ENCODE assay signal across 8 cellular contexts in genomic region chr20:47315339-47315662, GRCh38. TPM values are rescaled to one million over a fixed set of nuclear protein-coding genes. Genes with fewer than 3 reads are reported as not detected.
DNase-seq lines count a peak whose midpoint lies in the region; TF ChIP-seq lines count a peak whose summit lies in the region.

No MANE protein-coding gene starts in this region.

- H3K9me3 ChIP-seq in NT2/D1 (ENCODE audit: insufficient read depth, low read length) (no peaks in the 10 kb centered on the region), fibroblast of lung (ENCODE audit: control insufficient read depth, insufficient read depth, low read depth, low read length) (no peaks in the 10 kb centered on the region)

- no peak overlapping the region for H2AFZ ChIP-seq in fibroblast of lung (ENCODE audit: low read length)

- no peak overlapping the region for H3K4me3 ChIP-seq in NT2/D1 (ENCODE audit: insufficient read length, low read depth)
- no peak overlapping the region for H3K4me3 ChIP-seq in fibroblast of lung (replicated peaks in 1 of 4; ENCODE audit: control extremely low read depth in 1 of 4, insufficient read depth in 1 of 4, low read depth in 3 of 4, low read length in 4 of 4)
- H3K4me3 ChIP-seq in rectal smooth muscle tissue (ENCODE audit: low read length) = no peak overlapping the region

- no peak for TF ChIP-seq CTCF in fibroblast of lung (conservative IDR thresholded peaks at IDR 0.05 in 1 of 2, IDR thresholded peaks at IDR 0.05 in 1 of 2; ENCODE audit: low read depth in 1 of 2, low read length in 2 of 2)

- H3K79me2 ChIP-seq in fibroblast of lung (ENCODE audit: control insufficient read depth, insufficient read depth, low read length) = peaks cover 53% of the 10 kb centered on the region

- H3K27me3 ChIP-seq in NT2/D1 (ENCODE audit: insufficient read depth, insufficient read length) = no peaks in the 10 kb centered on the region
- H3K27me3 ChIP-seq in fibroblast of lung (ENCODE audit: control insufficient read depth, insufficient read depth, low read length) = no peaks in the 10 kb centered on the region
- no peaks in the 10 kb centered on the region for H3K27me3 ChIP-seq in rectal smooth muscle tissue (ENCODE audit: control insufficient read depth, insufficient read depth, low read length)

- H3K9ac ChIP-seq in NT2/D1 (ENCODE audit: insufficient read length, low read depth) (peak overlapping the region; percentile 29), fibroblast of lung (ENCODE audit: insufficient read depth, low read length) (peak overlapping the region; percentile 43), rectal smooth muscle tissue (ENCODE audit: low read length) (no peak overlapping the region)

- H4K20me1 ChIP-seq in fibroblast of lung (ENCODE audit: control insufficient read depth, extremely low read depth, insufficient read depth, low read length) = no peaks in the 10 kb centered on the region

- H3K4me1 ChIP-seq in NT2/D1 (ENCODE audit: insufficient read depth, insufficient read length) (peaks cover 13% of the 10 kb centered on the region), fibroblast of lung (ENCODE audit: control insufficient read depth, extremely low read depth, insufficient read depth, low read length) (peaks cover 46% of the 10 kb centered on the region), rectal smooth muscle tissue (ENCODE audit: control insufficient read depth, insufficient read depth, low read length) (peaks cover 49% of the 10 kb centered on the region)

- H3K27ac ChIP-seq in fibroblast of lung (ENCODE audit: insufficient read depth, low read length) (peak overlapping the region; percentile 99), rectal smooth muscle tissue (ENCODE audit: low read depth, low read length) (peak overlapping the region; percentile 73)

- DNase-seq in GM03348 (ENCODE audit: low spot score) = peak; percentile 34
- peak; percentile 44 for DNase-seq in NT2/D1 (ENCODE audit: low read depth, low spot score)
- DNase-seq in fibroblast of lung (ENCODE audit: low read depth in 2 of 2) = peak in 1 of 2 donors; percentile 48
- no peak for DNase-seq in islet precursor cell
- DNase-seq in NCI-H526 treated with DMSO at 0.1 percent for 48 hours (lab: John Stamatoyannopoulos, UW) = no peak
- no peak for DNase-seq in NCI-H1048 (lab: John Stamatoyannopoulos, UW)
- DNase-seq in GM19238 (ENCODE audit: insufficient read length, low spot score) = no peak

- H3K4me2 ChIP-seq in fibroblast of lung (ENCODE audit: extremely low read depth, insufficient read depth, low read length) = peak overlapping the region; percentile 65

- H3K36me3 ChIP-seq in NT2/D1 (ENCODE audit: insufficient read depth, insufficient read length, low read length) (peaks cover 29% of the 10 kb centered on the region), fibroblast of lung (ENCODE audit: control insufficient read depth, insufficient read depth, low read length) (peaks cover 2% of the 10 kb centered on the region), rectal smooth muscle tissue (ENCODE audit: control insufficient read depth, insufficient read depth, low read length) (no peaks in the 10 kb centered on the region)

RNA-seq across cellular contexts. Expression of gene ZMYND8, which starts 41.2 kb away (rescaled TPM):
- 7.4 and 13.0 TPM in 2 replicates for total RNA-seq in fibroblast of lung
- 12.6 and 17.6 TPM in 2 replicates for polyA plus RNA-seq in fibroblast of lung
- 12.3 and 14.2 TPM in 2 replicates for polyA plus RNA-seq in fibroblast of lung (2012)
- polyA minus RNA-seq in fibroblast of lung (ENCODE audit: low replicate concordance) = 8.4 and 14.3 TPM in 2 replicates

Comparison
In these comparisons a context has a peak if more than half of its experiments do, and no peak if none do; other contexts are left out.
1. DNase-seq: peak in GM03348 (single experiment) and NT2/D1 (single experiment); none in islet precursor cell (single experiment), NCI-H526 treated with DMSO at 0.1 percent for 48 hours (single experiment), NCI-H1048 (single experiment) and GM19238 (single experiment).